In the genomic region with DNA sequence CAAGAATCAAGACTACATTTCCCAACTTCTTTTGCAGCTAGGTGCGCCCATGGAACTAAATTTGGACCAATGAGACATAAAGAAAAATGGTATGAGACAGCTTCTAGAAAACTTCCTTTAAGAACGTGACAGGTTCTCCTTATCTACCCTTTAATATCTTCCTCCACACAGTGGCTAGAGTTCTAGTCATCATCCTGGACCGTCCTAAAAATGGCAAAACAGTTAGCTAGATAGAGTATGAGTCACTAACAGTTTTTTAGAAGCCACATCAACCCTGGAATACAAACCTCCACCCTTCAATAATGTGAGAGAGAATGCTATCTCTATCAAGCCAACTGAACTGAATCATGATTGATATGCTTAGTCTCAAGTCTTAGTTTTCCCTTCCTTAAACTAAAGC, we compare ENCODE assay signal across 20 cellular contexts.
DNase-seq lines count a peak whose midpoint lies in the region; ATAC-seq and TF ChIP-seq lines count a peak whose summit lies in the region.
"Had no signal": no experiment of that assay in that cellular context is flagged by ENCODE, and none has a peak within 500 bp of the region (broad histone marks: within the 10 kb centered on the region; RNA-seq: fewer than 3 reads in every experiment).

No MANE protein-coding gene starts in this region.

- no peak for TF ChIP-seq POLR2A in NB4 (IDR thresholded peaks at IDR 0.05; ENCODE audit: extremely low read depth, insufficient read length)

- H3K27ac ChIP-seq in dorsolateral prefrontal cortex = no peak overlapping the region
- H3K27ac ChIP-seq: heart left ventricle, Peyer's patch had no signal

- no peaks in the 10 kb centered on the region for H3K27me3 ChIP-seq in dorsolateral prefrontal cortex
- H3K27me3 ChIP-seq: heart left ventricle, Peyer's patch had no signal

- H3K4me3 ChIP-seq in NB4 (ENCODE audit: low read depth, low read length) (no peak overlapping the region), astrocyte of the spinal cord (ENCODE audit: low read depth, low read length) (no peak overlapping the region), dorsolateral prefrontal cortex (no peak overlapping the region)
- H3K4me3 ChIP-seq: heart left ventricle, Peyer's patch had no signal

- ATAC-seq in HG03520 (IDR thresholded peaks at IDR 0.05; ENCODE audit: unreplicated experiment) = no peak
- ATAC-seq: esophagus mucosa; heart left ventricle; left lobe of liver; stimulated activated naive B cell treated with anti-CD40 and anti-IgM and Interleukin-4, amounts not matched to agents 10 μg/mL and 1 μg/mL and 100 μg/mL, for 72 hours had no signal

- in situ Hi-C loops in astrocyte of the spinal cord (cut with HindIII; ENCODE audit: low sequenced_read_pairs) = no loop called here

- intact Hi-C loops in dorsolateral prefrontal cortex (cut with DNase I) = no loop called here

- TF ChIP-seq CTCF in NB4 (IDR thresholded peaks at IDR 0.05; ENCODE audit: low read depth, low read length) (no peak), astrocyte of the spinal cord (IDR thresholded peaks at IDR 0.05; ENCODE audit: low read depth, low read length) (no peak), dorsolateral prefrontal cortex (IDR thresholded peaks at IDR 0.05 in 54 of 56, conservative IDR thresholded peaks at IDR 0.05 in 2 of 56; ENCODE audit: low read depth in 1 of 56, partially characterized antibody in 56 of 56) (no peak)

- peak; percentile 30 for DNase-seq in GM03348 (ENCODE audit: low spot score)
- DNase-seq in NB4 (ENCODE audit: low read depth) = peak; percentile 22
- peak; percentile 1 for DNase-seq in astrocyte of the spinal cord (ENCODE audit: low read depth, low spot score)
- peak; percentile 23 for DNase-seq in non-pigmented ciliary epithelial cell (ENCODE audit: low read depth)
- no peak for DNase-seq in GF-D8 (lab: John Stamatoyannopoulos, UW)
- no peak for DNase-seq in dorsolateral prefrontal cortex
- DNase-seq: activated CD4-positive, alpha-beta memory T cell treated with anti-CD3 and anti-CD28 coated beads for 36 hours; activated CD4-positive, CD25-positive, alpha-beta regulatory T cell; activated naive CD4-positive, alpha-beta T cell; CD4-positive, alpha-beta memory T cell; effector CD4-positive, alpha-beta T cell; H9; heart left ventricle; NCI-H82; Peyer's patch; stimulated activated CD4-positive, alpha-beta T cell treated with anti-CD3 and anti-CD28 coated beads, Interleukin-2, amount 100 ng/mL, for 24 hours; stimulated activated naive B cell treated with anti-CD40 and anti-IgM and Interleukin-4, amounts not matched to agents 10 μg/mL and 1 μg/mL and 100 μg/mL, for 72 hours had no signal

Comparison
In these comparisons a context has a peak if more than half of its experiments do, and no peak if none do; other contexts are left out.
1. DNase-seq: peak in GM03348 (single experiment), NB4 (single experiment), astrocyte of the spinal cord (single experiment) and non-pigmented ciliary epithelial cell (single experiment); none in GF-D8 (single experiment) and dorsolateral prefrontal cortex (0 of 10).